In the genomic region with DNA sequence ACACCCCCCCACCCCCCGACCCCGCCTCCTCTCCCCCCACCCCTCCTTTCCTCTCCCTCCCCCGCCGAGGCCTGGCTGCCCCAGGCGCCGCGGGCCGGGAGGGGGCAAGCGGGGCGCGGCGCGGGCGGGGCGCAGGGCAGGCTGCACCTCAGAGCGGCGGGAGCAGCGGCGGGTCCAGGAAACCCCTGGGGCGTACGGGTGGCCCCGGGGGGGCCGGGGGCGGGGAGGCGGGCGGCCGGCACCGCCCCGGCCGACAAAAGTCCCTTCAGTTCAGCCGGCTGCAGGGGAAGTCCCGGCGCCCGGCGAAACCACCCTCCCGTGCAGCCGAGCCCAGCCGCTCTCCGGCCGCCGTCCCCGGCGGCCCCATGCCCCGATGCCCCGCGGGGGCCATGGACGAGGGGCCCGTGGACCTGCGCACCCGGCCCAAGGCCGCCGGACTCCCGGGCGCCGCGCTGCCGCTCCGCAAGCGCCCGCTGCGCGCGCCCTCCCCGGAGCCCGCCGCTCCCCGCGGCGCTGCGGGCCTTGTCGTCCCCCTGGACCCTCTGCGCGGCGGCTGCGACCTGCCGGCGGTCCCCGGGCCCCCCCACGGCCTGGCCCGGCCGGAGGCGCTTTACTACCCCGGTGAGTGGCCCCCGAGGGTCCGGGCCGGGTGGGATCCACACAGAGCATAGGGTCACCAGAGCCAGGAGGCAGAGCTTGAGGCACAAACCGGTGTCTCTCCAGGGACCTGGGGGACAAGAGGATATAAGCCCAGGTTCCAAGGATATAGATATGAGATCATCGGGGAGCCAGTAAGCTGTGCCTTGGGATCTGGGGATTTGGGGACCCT, we compare ENCODE assay signal across 8 cellular contexts. TPM values are rescaled to one million over a fixed set of nuclear protein-coding genes. Genes with fewer than 3 reads are reported as not detected.
A peak's percentile ranks its signal among the peaks of the same experiment; 100 is the strongest.
DNase-seq lines count a peak whose midpoint lies in the region; ATAC-seq, FAIRE-seq and TF ChIP-seq lines count a peak whose summit lies in the region.

A gene with protein sequence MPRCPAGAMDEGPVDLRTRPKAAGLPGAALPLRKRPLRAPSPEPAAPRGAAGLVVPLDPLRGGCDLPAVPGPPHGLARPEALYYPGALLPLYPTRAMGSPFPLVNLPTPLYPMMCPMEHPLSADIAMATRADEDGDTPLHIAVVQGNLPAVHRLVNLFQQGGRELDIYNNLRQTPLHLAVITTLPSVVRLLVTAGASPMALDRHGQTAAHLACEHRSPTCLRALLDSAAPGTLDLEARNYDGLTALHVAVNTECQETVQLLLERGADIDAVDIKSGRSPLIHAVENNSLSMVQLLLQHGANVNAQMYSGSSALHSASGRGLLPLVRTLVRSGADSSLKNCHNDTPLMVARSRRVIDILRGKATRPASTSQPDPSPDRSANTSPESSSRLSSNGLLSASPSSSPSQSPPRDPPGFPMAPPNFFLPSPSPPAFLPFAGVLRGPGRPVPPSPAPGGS (plus strand): TSS at position 283 of the 829 bp plus-strand sequence. CDS start 83 bp downstream, at position 366.

- peaks cover 31% of the 10 kb centered on the region for H3F3A ChIP-seq in DOHH2 (ENCODE audit: control insufficient read depth, insufficient read depth)

- no peaks in the 10 kb centered on the region for H3K9me2 ChIP-seq in DOHH2 (replicated peaks; ENCODE audit: control insufficient read depth, low read length)

- H3K9me3 ChIP-seq in DOHH2 (ENCODE audit: control insufficient read depth, insufficient read depth, low read length): no peaks in the 10 kb centered on the region
- no peaks in the 10 kb centered on the region for H3K9me3 ChIP-seq in Peyer's patch
- H3K9me3 ChIP-seq in pancreas: no peaks in the 10 kb centered on the region
- no peaks in the 10 kb centered on the region for H3K9me3 ChIP-seq in uterus

- no peak for TF ChIP-seq CTCF in DOHH2 (IDR thresholded peaks at IDR 0.05; ENCODE audit: low read depth, low read length, poor library complexity, severe bottlenecking)
- peak in 1 of 6 experiments; percentile 9 for TF ChIP-seq CTCF in Peyer's patch (IDR thresholded peaks at IDR 0.05)
- no peak for TF ChIP-seq CTCF in pancreas (IDR thresholded peaks at IDR 0.05)
- TF ChIP-seq CTCF in uterus (IDR thresholded peaks at IDR 0.05): no peak

- TF ChIP-seq POLR2A in Peyer's patch (IDR thresholded peaks at IDR 0.05) (peak; percentile 52 to 72), uterus (IDR thresholded peaks at IDR 0.05) (peak in 1 of 2 donors; percentile 35)

- peaks cover 13% of the 10 kb centered on the region for H3K27me3 ChIP-seq in DOHH2 (ENCODE audit: control insufficient read depth, low read length)
- H3K27me3 ChIP-seq in H7 (ENCODE audit: control insufficient read depth, insufficient read depth, low read length): peaks cover 38% of the 10 kb centered on the region
- H3K27me3 ChIP-seq in Peyer's patch: no peaks in the 10 kb centered on the region
- no peaks in the 10 kb centered on the region for H3K27me3 ChIP-seq in pancreas
- H3K27me3 ChIP-seq in uterus: no peaks in the 10 kb centered on the region

- WGBS in pancreas, 2 donors: 0% methylated on average over 19 to 86 of the region's 88 CpGs

- H3K4me1 ChIP-seq in DOHH2 (ENCODE audit: control insufficient read depth, low read length) (peaks cover 61% of the 10 kb centered on the region), Peyer's patch (peaks cover 6 to 68% (median 28%) of the 10 kb centered on the region in 4 donors), pancreas (peaks cover 6 to 40% (median 10%) of the 10 kb centered on the region in 3 donors), uterus (peaks cover 0 to 5% of the 10 kb centered on the region in 2 donors)

- intact Hi-C loops in pancreas (cut with DNase I): no loop called here
- intact Hi-C loops in uterus (cut with DNase I; ENCODE audit: low total_unique reads): no loop called here

- no peaks in the 10 kb centered on the region for H4K20me1 ChIP-seq in DOHH2 (ENCODE audit: control insufficient read depth, insufficient read depth, low read depth, low read length)

- peak within 1 kb of the TSS; percentile 98 for H3K4me2 ChIP-seq in DOHH2 (ENCODE audit: low read length)

- DNase-seq in H7 (peak; percentile 87), Peyer's patch (peak; percentile 72 to 91 (median 90)), glomerular visceral epithelial cell (ENCODE audit: extremely low spot score) (peak; percentile 89), pancreas (peak; percentile 72 to 87 (median 79)), uterus (peak; percentile 65 to 77)
- peak; percentile 90 for DNase-seq in activated effector memory CD4-positive, alpha-beta T cell treated with anti-CD3 and anti-CD28 coated beads, Interleukin-2, amount 50 U/mL, for 16 hours

- no peak for FAIRE-seq in pancreas (lab: Jason Lieb, UNC)

- H3K4me3 ChIP-seq in DOHH2 (ENCODE audit: low read length) (peak within 1 kb of the TSS; percentile 91), H7 (ENCODE audit: insufficient read depth, low read depth, low read length) (peak within 1 kb of the TSS; percentile 74), Peyer's patch (peak within 1 kb of the TSS; percentile 66 to 82 (median 75)), pancreas (peak within 1 kb of the TSS; percentile 60 to 80 (median 74)), uterus (peak within 1 kb of the TSS; percentile 48 to 76)

- H3K27ac ChIP-seq in DOHH2 (ENCODE audit: low read depth, low read length) (peak within 1 kb of the TSS; percentile 97), Peyer's patch (peak within 1 kb of the TSS; percentile 80 to 99 (median 94)), pancreas (peak within 1 kb of the TSS; percentile 70 to 93 (median 85)), uterus (peak within 1 kb of the TSS; percentile 91 to 94)

- H3K36me3 ChIP-seq in DOHH2 (ENCODE audit: control insufficient read depth, low read length): peaks cover 28% of the 10 kb centered on the region
- no peaks in the 10 kb centered on the region for H3K36me3 ChIP-seq in H7 (replicated peaks; ENCODE audit: control insufficient read depth, insufficient read depth, low read length)
- H3K36me3 ChIP-seq in Peyer's patch: peaks cover 0 to 14% (median 0%) of the 10 kb centered on the region in 3 donors
- H3K36me3 ChIP-seq in pancreas: no peaks in the 10 kb centered on the region
- H3K36me3 ChIP-seq in uterus: no peaks in the 10 kb centered on the region

- ATAC-seq in pancreas: peak; percentile 36 to 53 (median 49)
- no peak for ATAC-seq in HG02588 (IDR thresholded peaks at IDR 0.05; ENCODE audit: unreplicated experiment)

- peaks cover 24% of the 10 kb centered on the region for H3K79me2 ChIP-seq in DOHH2 (ENCODE audit: control insufficient read depth, low read length)

RNA-seq across cellular contexts. Expression of the gene that starts here (rescaled TPM):
- 7.3 and 8.3 TPM in 2 replicates for total RNA-seq in H7 (2014; rRNA removed; shearing (Covaris generic))
- total RNA-seq in Peyer's patch: 100 to 1,000 TPM in 3 of 4 donors, 10 to 100 TPM in 1; 45.4 to 136 (median 119) TPM
- total RNA-seq in pancreas: 10 to 100 TPM; 13.9 to 50.3 (median 30.0) TPM
- polyA plus RNA-seq in pancreas: 100 to 1,000 TPM in 1 of 2 donors, 10 to 100 TPM in 1; 79.9 to 113 TPM
- total RNA-seq in uterus: 10 to 100 TPM in 2 of 4 donors, 1 to 10 TPM in 2; 3.2 to 58.8 (median 11.9) TPM
